Comparison of ENCODE assay signal across 1 cellular context in the genomic region with DNA sequence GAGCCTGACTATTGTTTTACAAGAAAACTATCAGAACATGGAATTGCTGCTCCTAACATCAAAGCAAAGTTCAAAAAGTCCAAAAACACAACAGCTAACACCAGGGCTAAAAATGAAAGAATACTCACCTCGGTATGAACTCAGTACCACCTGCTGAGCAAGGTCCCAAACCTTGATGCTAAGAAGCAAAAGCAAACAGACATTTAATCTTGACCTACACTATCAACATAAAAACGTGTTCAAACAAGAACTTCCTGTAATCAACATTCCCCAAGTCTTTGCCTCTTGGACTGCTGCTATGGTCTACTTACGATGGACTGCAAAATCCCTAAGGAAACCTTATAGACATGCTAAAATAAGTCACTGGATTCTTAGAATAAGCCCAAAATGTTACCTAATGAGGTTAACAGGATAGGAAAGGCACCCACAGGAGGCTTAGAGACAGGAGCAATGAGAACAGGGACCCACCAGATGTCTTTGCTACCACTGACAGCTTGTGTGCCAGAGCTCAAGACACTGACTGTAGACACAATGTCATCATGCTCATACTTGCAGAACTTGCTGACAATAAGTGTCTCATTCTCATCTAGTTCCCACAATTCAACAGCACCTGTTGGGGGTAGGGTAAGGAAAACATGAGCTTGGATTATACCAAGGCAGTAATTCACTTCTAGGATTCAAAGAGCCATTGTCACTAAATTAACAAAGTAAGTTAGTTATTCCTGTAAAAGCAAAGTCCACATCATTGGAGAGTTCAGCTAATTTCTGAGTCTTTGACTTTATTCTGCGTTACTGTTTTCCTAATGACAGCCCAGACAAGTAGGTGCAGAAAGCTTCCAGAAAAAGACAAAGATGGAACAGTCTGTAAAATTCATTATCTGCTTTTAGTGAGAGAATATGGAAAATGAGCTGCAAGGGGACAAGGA.
TF ChIP-seq lines count a peak whose summit lies in the region.

No MANE protein-coding gene starts in this region.

TF ChIP-seq in K562, 482 proteins besides CTCF, POLR2A, EP300 and RAD21:
- TF ChIP-seq, protein P1, sequence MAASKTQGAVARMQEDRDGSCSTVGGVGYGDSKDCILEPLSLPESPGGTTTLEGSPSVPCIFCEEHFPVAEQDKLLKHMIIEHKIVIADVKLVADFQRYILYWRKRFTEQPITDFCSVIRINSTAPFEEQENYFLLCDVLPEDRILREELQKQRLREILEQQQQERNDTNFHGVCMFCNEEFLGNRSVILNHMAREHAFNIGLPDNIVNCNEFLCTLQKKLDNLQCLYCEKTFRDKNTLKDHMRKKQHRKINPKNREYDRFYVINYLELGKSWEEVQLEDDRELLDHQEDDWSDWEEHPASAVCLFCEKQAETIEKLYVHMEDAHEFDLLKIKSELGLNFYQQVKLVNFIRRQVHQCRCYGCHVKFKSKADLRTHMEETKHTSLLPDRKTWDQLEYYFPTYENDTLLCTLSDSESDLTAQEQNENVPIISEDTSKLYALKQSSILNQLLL (CRISPR knock-in tag; IDR thresholded peaks at IDR 0.05; ENCODE audit: borderline replicate concordance): no peak
- TF ChIP-seq HMGXB4 (CRISPR knock-in tag; IDR thresholded peaks at IDR 0.05) (0 out of 2 replicates have a peak, but pooled peaks have one; percentile 24), ELK1 (CRISPR knock-in tag; IDR thresholded peaks at IDR 0.05) (no peak), TCF7L2 (IDR thresholded peaks at IDR 0.05; ENCODE audit: low read depth, low read length) (no peak), ZNF165 (CRISPR knock-in tag; IDR thresholded peaks at IDR 0.05; ENCODE audit: borderline replicate concordance) (no peak), ZNF3 (CRISPR knock-in tag; IDR thresholded peaks at IDR 0.05) (no peak), TFAM (CRISPR knock-in tag; conservative IDR thresholded peaks at IDR 0.05) (no peak), KLF10 (CRISPR knock-in tag; IDR thresholded peaks at IDR 0.05) (no peak)
- TF ChIP-seq, protein P2, sequence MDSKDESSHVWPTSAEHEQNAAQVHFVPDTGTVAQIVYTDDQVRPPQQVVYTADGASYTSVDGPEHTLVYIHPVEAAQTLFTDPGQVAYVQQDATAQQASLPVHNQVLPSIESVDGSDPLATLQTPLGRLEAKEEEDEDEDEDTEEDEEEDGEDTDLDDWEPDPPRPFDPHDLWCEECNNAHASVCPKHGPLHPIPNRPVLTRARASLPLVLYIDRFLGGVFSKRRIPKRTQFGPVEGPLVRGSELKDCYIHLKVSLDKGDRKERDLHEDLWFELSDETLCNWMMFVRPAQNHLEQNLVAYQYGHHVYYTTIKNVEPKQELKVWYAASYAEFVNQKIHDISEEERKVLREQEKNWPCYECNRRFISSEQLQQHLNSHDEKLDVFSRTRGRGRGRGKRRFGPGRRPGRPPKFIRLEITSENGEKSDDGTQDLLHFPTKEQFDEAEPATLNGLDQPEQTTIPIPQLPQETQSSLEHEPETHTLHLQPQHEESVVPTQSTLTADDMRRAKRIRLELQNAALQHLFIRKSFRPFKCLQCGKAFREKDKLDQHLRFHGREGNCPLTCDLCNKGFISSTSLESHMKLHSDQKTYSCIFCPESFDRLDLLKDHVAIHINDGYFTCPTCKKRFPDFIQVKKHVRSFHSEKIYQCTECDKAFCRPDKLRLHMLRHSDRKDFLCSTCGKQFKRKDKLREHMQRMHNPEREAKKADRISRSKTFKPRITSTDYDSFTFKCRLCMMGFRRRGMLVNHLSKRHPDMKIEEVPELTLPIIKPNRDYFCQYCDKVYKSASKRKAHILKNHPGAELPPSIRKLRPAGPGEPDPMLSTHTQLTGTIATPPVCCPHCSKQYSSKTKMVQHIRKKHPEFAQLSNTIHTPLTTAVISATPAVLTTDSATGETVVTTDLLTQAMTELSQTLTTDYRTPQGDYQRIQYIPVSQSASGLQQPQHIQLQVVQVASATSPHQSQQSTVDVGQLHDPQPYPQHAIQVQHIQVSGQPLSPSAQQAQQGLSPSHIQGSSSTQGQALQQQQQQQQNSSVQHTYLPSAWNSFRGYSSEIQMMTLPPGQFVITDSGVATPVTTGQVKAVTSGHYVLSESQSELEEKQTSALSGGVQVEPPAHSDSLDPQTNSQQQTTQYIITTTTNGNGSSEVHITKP (IDR thresholded peaks at IDR 0.05; ENCODE audit: partially characterized antibody): peak; percentile 69
